1 cellular context compared by ENCODE assay signal in the genomic region with DNA sequence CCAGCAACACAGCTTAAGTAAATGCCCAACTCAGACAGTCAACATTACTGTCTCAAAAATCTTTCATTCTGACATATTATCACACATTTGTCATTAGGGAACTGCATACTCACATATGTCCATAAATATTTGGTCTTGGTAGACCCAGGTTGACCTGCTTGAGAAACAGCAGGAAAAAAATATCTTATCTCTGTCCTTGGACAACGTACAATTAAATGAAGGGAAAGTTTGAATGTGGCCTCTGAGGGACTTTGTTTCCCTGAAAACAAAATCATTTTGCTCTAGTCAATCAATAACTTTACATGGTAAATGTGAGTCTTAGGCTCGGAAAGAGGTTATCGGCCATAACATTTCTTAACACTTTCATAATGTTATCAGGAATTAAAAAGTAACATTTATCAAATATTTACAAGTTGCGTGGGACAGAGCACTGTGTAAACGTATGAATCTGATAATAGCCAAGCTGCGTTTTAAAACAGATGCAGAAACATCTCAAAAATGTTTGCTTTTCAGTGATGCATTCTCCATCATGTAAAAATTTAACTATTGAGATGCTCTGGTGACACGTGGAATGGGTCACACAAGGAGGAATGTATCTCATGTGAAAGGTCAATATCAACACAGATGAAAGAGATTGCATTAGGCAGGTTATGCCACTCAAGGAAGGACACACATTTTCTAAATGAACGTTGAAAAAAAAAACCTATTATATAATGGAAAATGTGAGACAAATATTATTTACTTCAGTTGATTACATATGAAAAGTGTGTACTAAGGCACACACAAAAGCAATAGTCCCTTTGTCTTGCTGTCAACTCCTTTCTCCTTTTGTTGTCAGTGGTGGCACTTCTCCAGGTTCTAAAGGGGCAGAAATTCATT.
TF ChIP-seq lines count a peak whose summit lies in the region.

No MANE protein-coding gene starts in this region.

TF ChIP-seq in HepG2, 621 proteins besides CTCF, POLR2A, EP300 and RAD21 (continued from another document and continues in another):
- TF ChIP-seq, protein P1, sequence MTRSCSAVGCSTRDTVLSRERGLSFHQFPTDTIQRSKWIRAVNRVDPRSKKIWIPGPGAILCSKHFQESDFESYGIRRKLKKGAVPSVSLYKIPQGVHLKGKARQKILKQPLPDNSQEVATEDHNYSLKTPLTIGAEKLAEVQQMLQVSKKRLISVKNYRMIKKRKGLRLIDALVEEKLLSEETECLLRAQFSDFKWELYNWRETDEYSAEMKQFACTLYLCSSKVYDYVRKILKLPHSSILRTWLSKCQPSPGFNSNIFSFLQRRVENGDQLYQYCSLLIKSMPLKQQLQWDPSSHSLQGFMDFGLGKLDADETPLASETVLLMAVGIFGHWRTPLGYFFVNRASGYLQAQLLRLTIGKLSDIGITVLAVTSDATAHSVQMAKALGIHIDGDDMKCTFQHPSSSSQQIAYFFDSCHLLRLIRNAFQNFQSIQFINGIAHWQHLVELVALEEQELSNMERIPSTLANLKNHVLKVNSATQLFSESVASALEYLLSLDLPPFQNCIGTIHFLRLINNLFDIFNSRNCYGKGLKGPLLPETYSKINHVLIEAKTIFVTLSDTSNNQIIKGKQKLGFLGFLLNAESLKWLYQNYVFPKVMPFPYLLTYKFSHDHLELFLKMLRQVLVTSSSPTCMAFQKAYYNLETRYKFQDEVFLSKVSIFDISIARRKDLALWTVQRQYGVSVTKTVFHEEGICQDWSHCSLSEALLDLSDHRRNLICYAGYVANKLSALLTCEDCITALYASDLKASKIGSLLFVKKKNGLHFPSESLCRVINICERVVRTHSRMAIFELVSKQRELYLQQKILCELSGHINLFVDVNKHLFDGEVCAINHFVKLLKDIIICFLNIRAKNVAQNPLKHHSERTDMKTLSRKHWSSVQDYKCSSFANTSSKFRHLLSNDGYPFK (CRISPR knock-in tag; IDR thresholded peaks at IDR 0.05; ENCODE audit: borderline replicate concordance) = no peak
- TF ChIP-seq HHEX (CRISPR knock-in tag; IDR thresholded peaks at IDR 0.05) = peak; percentile 78
- TF ChIP-seq, protein P2, sequence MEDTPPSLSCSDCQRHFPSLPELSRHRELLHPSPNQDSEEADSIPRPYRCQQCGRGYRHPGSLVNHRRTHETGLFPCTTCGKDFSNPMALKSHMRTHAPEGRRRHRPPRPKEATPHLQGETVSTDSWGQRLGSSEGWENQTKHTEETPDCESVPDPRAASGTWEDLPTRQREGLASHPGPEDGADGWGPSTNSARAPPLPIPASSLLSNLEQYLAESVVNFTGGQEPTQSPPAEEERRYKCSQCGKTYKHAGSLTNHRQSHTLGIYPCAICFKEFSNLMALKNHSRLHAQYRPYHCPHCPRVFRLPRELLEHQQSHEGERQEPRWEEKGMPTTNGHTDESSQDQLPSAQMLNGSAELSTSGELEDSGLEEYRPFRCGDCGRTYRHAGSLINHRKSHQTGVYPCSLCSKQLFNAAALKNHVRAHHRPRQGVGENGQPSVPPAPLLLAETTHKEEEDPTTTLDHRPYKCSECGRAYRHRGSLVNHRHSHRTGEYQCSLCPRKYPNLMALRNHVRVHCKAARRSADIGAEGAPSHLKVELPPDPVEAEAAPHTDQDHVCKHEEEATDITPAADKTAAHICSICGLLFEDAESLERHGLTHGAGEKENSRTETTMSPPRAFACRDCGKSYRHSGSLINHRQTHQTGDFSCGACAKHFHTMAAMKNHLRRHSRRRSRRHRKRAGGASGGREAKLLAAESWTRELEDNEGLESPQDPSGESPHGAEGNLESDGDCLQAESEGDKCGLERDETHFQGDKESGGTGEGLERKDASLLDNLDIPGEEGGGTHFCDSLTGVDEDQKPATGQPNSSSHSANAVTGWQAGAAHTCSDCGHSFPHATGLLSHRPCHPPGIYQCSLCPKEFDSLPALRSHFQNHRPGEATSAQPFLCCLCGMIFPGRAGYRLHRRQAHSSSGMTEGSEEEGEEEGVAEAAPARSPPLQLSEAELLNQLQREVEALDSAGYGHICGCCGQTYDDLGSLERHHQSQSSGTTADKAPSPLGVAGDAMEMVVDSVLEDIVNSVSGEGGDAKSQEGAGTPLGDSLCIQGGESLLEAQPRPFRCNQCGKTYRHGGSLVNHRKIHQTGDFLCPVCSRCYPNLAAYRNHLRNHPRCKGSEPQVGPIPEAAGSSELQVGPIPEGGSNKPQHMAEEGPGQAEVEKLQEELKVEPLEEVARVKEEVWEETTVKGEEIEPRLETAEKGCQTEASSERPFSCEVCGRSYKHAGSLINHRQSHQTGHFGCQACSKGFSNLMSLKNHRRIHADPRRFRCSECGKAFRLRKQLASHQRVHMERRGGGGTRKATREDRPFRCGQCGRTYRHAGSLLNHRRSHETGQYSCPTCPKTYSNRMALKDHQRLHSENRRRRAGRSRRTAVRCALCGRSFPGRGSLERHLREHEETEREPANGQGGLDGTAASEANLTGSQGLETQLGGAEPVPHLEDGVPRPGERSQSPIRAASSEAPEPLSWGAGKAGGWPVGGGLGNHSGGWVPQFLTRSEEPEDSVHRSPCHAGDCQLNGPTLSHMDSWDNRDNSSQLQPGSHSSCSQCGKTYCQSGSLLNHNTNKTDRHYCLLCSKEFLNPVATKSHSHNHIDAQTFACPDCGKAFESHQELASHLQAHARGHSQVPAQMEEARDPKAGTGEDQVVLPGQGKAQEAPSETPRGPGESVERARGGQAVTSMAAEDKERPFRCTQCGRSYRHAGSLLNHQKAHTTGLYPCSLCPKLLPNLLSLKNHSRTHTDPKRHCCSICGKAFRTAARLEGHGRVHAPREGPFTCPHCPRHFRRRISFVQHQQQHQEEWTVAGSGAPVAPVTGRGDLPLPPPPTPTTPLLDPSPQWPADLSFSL (CRISPR knock-in tag; IDR thresholded peaks at IDR 0.05) = peak; percentile 46; the same call in 1 of the 2 replicates
- peak; percentile 25; the same call in 1 of the 2 replicates for TF ChIP-seq STAG1 (CRISPR knock-in tag; IDR thresholded peaks at IDR 0.05)
- TF ChIP-seq EED (CRISPR knock-in tag; IDR thresholded peaks at IDR 0.05) = no peak
- TF ChIP-seq ZFY (CRISPR knock-in tag; IDR thresholded peaks at IDR 0.05) = no peak
- no peak for TF ChIP-seq NFE2L2 (IDR thresholded peaks at IDR 0.05; ENCODE audit: low read length)
- TF ChIP-seq, protein P3, sequence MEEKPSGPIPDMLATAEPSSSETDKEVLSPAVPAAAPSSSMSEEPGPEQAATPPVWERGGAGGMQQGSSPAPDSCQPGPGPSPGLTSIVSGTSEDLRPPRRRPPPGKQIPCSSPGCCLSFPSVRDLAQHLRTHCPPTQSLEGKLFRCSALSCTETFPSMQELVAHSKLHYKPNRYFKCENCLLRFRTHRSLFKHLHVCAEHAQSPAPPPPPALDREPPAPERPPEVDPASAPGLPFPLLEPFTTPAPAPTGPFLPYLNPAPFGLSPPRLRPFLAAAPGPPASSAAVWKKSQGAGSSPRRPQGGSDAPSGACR (CRISPR knock-in tag; IDR thresholded peaks at IDR 0.05) = peak; percentile 69
- TF ChIP-seq ZFP37 (CRISPR knock-in tag; IDR thresholded peaks at IDR 0.05; ENCODE audit: borderline replicate concordance) = no peak
- TF ChIP-seq ETV5 (CRISPR knock-in tag; IDR thresholded peaks at IDR 0.05; ENCODE audit: borderline replicate concordance) = peak; percentile 72; the same call in 1 of the 2 replicates
- TF ChIP-seq, protein P4, sequence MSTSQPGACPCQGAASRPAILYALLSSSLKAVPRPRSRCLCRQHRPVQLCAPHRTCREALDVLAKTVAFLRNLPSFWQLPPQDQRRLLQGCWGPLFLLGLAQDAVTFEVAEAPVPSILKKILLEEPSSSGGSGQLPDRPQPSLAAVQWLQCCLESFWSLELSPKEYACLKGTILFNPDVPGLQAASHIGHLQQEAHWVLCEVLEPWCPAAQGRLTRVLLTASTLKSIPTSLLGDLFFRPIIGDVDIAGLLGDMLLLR (CRISPR knock-in tag; IDR thresholded peaks at IDR 0.05) = no peak
- peak; percentile 7; the same call in 1 of the 2 replicates for TF ChIP-seq ATF7 (IDR thresholded peaks at IDR 0.05)
- TF ChIP-seq ATF7 (CRISPR knock-in tag; IDR thresholded peaks at IDR 0.05) = no peak; the same call in 1 of the 2 replicates
- TF ChIP-seq, protein P5, sequence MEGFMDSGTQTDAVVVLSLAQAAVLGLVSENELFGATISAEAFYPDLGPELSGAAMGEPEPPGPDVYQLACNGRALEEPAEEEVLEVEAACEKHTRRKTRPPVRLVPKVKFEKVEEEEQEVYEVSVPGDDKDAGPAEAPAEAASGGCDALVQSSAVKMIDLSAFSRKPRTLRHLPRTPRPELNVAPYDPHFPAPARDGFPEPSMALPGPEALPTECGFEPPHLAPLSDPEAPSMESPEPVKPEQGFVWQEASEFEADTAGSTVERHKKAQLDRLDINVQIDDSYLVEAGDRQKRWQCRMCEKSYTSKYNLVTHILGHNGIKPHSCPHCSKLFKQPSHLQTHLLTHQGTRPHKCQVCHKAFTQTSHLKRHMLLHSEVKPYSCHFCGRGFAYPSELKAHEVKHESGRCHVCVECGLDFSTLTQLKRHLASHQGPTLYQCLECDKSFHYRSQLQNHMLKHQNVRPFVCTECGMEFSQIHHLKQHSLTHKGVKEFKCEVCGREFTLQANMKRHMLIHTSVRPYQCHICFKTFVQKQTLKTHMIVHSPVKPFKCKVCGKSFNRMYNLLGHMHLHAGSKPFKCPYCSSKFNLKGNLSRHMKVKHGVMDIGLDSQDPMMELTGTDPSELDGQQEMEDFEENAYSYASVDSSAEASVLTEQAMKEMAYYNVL (CRISPR knock-in tag; IDR thresholded peaks at IDR 0.05; ENCODE audit: borderline replicate concordance) = peak; percentile 74
- peak; percentile 87 for TF ChIP-seq PITX1 (CRISPR knock-in tag; IDR thresholded peaks at IDR 0.05)
- TF ChIP-seq, protein P6, sequence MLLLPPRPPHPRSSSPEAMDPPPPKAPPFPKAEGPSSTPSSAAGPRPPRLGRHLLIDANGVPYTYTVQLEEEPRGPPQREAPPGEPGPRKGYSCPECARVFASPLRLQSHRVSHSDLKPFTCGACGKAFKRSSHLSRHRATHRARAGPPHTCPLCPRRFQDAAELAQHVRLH (CRISPR knock-in tag; IDR thresholded peaks at IDR 0.05; ENCODE audit: borderline replicate concordance, low read depth) = no peak
- TF ChIP-seq ZSCAN31 (CRISPR knock-in tag; IDR thresholded peaks at IDR 0.05; ENCODE audit: low read depth) = no peak
- no peak for TF ChIP-seq ZNF367 (CRISPR knock-in tag; IDR thresholded peaks at IDR 0.05; ENCODE audit: borderline replicate concordance)
- TF ChIP-seq ZNF652 (CRISPR knock-in tag; IDR thresholded peaks at IDR 0.05; ENCODE audit: borderline replicate concordance, low read depth) = peak; percentile 96
- TF ChIP-seq ELF1 (CRISPR knock-in tag; IDR thresholded peaks at IDR 0.05) = no peak
- TF ChIP-seq ELF4 (CRISPR knock-in tag; IDR thresholded peaks at IDR 0.05; ENCODE audit: borderline replicate concordance) = no peak
- TF ChIP-seq, protein P7, sequence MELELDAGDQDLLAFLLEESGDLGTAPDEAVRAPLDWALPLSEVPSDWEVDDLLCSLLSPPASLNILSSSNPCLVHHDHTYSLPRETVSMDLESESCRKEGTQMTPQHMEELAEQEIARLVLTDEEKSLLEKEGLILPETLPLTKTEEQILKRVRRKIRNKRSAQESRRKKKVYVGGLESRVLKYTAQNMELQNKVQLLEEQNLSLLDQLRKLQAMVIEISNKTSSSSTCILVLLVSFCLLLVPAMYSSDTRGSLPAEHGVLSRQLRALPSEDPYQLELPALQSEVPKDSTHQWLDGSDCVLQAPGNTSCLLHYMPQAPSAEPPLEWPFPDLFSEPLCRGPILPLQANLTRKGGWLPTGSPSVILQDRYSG (CRISPR knock-in tag; IDR thresholded peaks at IDR 0.05) = no peak
- peak; percentile 52; the same call in 1 of the 2 replicates for TF ChIP-seq ZNF292 (CRISPR knock-in tag; IDR thresholded peaks at IDR 0.05; ENCODE audit: borderline replicate concordance, low read depth)
- no peak for TF ChIP-seq ZNF510 (CRISPR knock-in tag; IDR thresholded peaks at IDR 0.05; ENCODE audit: low read depth)
- TF ChIP-seq ZNF674 (CRISPR knock-in tag; IDR thresholded peaks at IDR 0.05; ENCODE audit: low read depth) = no peak
- no peak for TF ChIP-seq SUZ12 (IDR thresholded peaks at IDR 0.05; ENCODE audit: low read depth, low read length)
- no peak; the same call in 1 of the 2 replicates for TF ChIP-seq RFXANK (CRISPR knock-in tag; IDR thresholded peaks at IDR 0.05)
- TF ChIP-seq MLLT10 (CRISPR knock-in tag; IDR thresholded peaks at IDR 0.05) = no peak
- TF ChIP-seq CBX1 (IDR thresholded peaks at IDR 0.05; ENCODE audit: low read depth) = no peak
- no peak for TF ChIP-seq ZNF644 (CRISPR knock-in tag; IDR thresholded peaks at IDR 0.05; ENCODE audit: low read depth)
- TF ChIP-seq TSC22D2 (CRISPR knock-in tag; IDR thresholded peaks at IDR 0.05; ENCODE audit: borderline replicate concordance) = no peak
- peak; percentile 76; the same call in 1 of the 2 replicates for TF ChIP-seq SMYD3 (CRISPR knock-in tag; IDR thresholded peaks at IDR 0.05)
- no peak for TF ChIP-seq MYNN (CRISPR knock-in tag; IDR thresholded peaks at IDR 0.05; ENCODE audit: low read depth)
- TF ChIP-seq PAWR (CRISPR knock-in tag; IDR thresholded peaks at IDR 0.05; ENCODE audit: borderline replicate concordance) = no peak
- peak; percentile 57; the same call in 1 of the 3 replicates for TF ChIP-seq MXI1 (IDR thresholded peaks at IDR 0.05; ENCODE audit: borderline replicate concordance, low read depth, low read length)
- no peak for TF ChIP-seq AKAP8 (CRISPR knock-in tag; IDR thresholded peaks at IDR 0.05)
- TF ChIP-seq, protein P8, sequence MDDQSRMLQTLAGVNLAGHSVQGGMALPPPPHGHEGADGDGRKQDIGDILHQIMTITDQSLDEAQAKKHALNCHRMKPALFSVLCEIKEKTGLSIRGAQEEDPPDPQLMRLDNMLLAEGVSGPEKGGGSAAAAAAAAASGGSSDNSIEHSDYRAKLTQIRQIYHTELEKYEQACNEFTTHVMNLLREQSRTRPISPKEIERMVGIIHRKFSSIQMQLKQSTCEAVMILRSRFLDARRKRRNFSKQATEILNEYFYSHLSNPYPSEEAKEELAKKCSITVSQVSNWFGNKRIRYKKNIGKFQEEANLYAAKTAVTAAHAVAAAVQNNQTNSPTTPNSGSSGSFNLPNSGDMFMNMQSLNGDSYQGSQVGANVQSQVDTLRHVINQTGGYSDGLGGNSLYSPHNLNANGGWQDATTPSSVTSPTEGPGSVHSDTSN (CRISPR knock-in tag; IDR thresholded peaks at IDR 0.05; ENCODE audit: borderline replicate concordance) = no peak
- TF ChIP-seq, protein P9, sequence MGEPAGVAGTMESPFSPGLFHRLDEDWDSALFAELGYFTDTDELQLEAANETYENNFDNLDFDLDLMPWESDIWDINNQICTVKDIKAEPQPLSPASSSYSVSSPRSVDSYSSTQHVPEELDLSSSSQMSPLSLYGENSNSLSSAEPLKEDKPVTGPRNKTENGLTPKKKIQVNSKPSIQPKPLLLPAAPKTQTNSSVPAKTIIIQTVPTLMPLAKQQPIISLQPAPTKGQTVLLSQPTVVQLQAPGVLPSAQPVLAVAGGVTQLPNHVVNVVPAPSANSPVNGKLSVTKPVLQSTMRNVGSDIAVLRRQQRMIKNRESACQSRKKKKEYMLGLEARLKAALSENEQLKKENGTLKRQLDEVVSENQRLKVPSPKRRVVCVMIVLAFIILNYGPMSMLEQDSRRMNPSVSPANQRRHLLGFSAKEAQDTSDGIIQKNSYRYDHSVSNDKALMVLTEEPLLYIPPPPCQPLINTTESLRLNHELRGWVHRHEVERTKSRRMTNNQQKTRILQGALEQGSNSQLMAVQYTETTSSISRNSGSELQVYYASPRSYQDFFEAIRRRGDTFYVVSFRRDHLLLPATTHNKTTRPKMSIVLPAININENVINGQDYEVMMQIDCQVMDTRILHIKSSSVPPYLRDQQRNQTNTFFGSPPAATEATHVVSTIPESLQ (CRISPR knock-in tag; conservative IDR thresholded peaks at IDR 0.05) = no peak
